Comparison of ENCODE assay signal across 9 cellular contexts in the genomic region with DNA sequence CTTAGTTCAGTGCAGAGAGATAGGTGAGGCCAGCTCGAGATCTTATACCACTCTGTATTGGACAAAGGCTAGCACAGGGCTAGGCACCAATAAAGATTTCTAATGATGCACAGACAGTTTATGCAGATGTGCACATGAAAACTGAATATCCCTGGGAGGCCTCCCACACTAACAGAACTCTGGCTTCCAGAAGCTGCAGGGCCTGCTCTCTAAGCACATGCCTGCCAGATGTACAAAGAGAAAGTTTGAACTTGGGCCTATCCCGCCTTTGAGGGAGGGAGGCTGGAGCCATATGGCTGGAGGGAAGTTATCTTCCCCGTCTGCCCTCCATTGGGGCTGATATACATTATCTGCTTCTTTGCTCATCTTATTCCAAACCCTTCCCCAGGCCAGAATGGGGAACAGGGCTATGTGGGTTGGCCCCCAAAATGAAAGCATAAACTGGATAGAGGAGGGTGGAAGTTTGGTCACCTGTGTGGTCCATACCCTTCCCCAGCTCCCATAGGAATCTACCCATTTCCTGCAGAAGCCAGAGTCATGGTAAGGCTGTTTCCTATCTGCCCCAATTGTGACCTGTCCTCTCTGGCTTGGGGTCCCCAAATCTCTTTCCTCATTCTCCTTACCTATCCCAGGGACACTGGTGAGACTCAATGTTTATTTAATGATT. TPM values are rescaled to one million over a fixed set of nuclear protein-coding genes. Genes with fewer than 3 reads are reported as not detected.
A peak's percentile ranks its signal among the peaks of the same experiment; 100 is the strongest.
DNase-seq lines count a peak whose midpoint lies in the region; ATAC-seq and TF ChIP-seq lines count a peak whose summit lies in the region.
"Had no signal": no experiment of that assay in that cellular context is flagged by ENCODE, and none has a peak within 500 bp of the region (broad histone marks: within the 10 kb centered on the region; RNA-seq: fewer than 3 reads in every experiment).

No MANE protein-coding gene starts in this region.

- H3K27ac ChIP-seq in heart left ventricle (peak overlapping the region; percentile 66 to 99 (median 84)), lung (ENCODE audit: low read depth in 1 of 2, low read length in 1 of 2) (peak overlapping the region; percentile 36 to 77), uterus (peak overlapping the region; percentile 25 to 44)

- DNase-seq in heart left ventricle = no peak
- DNase-seq in Right ventricle myocardium inferior (ENCODE audit: missing footprints) = no peak
- no peak for DNase-seq in lung (ENCODE audit: low spot score)
- DNase-seq in uterus = no peak

- intact Hi-C loops in heart left ventricle (cut with DNase I) = loop anchor here in 7 of 10 donors (2.0 to 10.0 kb wide), 5 partner anchors 23 to 71 kb away; a partner anchor contains a TSS
- intact Hi-C loops in Right ventricle myocardium inferior (cut with DNase I) = loop anchor here (2.0 kb wide), 1 partner anchor 23 kb away; no protein-coding TSS in a partner anchor
- intact Hi-C loops in uterus (cut with DNase I; ENCODE audit: low total_unique reads) = no loop called here

- H3K27me3 ChIP-seq in heart left ventricle (peaks cover 0 to 34% (median 0%) of the 10 kb centered on the region in 9 donors), lung (ENCODE audit: control insufficient read depth, insufficient read depth) (no peaks in the 10 kb centered on the region), uterus (no peaks in the 10 kb centered on the region)

- TF ChIP-seq POLR2A in heart left ventricle (IDR thresholded peaks at IDR 0.05) = no peak
- TF ChIP-seq POLR2A in uterus (IDR thresholded peaks at IDR 0.05) = no peak

- H3K4me1 Mint-ChIP-seq in brain = peaks cover 48% of the 10 kb centered on the region

- H3K27ac Mint-ChIP-seq in brain = peak overlapping the region in 2 of 5 experiments; percentile 52 to 77

- TF ChIP-seq CTCF in heart left ventricle (IDR thresholded peaks at IDR 0.05) = no peak
- no peak for TF ChIP-seq CTCF in brain (conservative IDR thresholded peaks at IDR 0.05)
- TF ChIP-seq CTCF in lung (IDR thresholded peaks at IDR 0.05; ENCODE audit: control extremely low read depth, extremely low read depth) = no peak
- TF ChIP-seq CTCF in uterus (IDR thresholded peaks at IDR 0.05) = no peak

- 62 to 75% (median 69%) methylated on average over 3 of the region's 3 CpGs for WGBS in heart left ventricle, 4 donors
- 86 to 89% methylated on average over 3 of the region's 3 CpGs for WGBS in lung, 2 donors

- H3K9me3 Mint-ChIP-seq in brain = peaks cover 0 to 5% (median 0%) of the 10 kb centered on the region in 5 experiments

- H3K4me3 Mint-ChIP-seq in brain = peak overlapping the region; percentile 83 to 91 (median 88)

- peaks cover 88% of the 10 kb centered on the region for H3K27me3 Mint-ChIP-seq in brain

- no peak for ATAC-seq in heart left ventricle
- ATAC-seq in Right ventricle myocardium inferior = no peak
- ATAC-seq in lung (ENCODE audit: insufficient read depth, low FRiP score) = no peak
- no peak for ATAC-seq in HG02938 (IDR thresholded peaks at IDR 0.05; ENCODE audit: unreplicated experiment)
- no peak for ATAC-seq in HG03175 (IDR thresholded peaks at IDR 0.05; ENCODE audit: unreplicated experiment)
- ATAC-seq in HG03378 (IDR thresholded peaks at IDR 0.05; ENCODE audit: unreplicated experiment) = no peak

- no peaks in the 10 kb centered on the region for H3K36me3 Mint-ChIP-seq in brain

- no peaks in the 10 kb centered on the region for H3K9me3 ChIP-seq in heart left ventricle
- H3K9me3 ChIP-seq in lung (ENCODE audit: control insufficient read depth in 2 of 2, insufficient read depth in 1 of 2, low read length in 1 of 2) = no peaks in the 10 kb centered on the region
- no peaks in the 10 kb centered on the region for H3K9me3 ChIP-seq in uterus
- H3K9me3 ChIP-seq: mucosa of descending colon had no signal

- H3K36me3 ChIP-seq in heart left ventricle (no peaks in the 10 kb centered on the region), lung (ENCODE audit: control insufficient read depth in 2 of 2, insufficient read depth in 2 of 2, low read length in 2 of 2) (no peaks in the 10 kb centered on the region), uterus (no peaks in the 10 kb centered on the region)

- H3K4me1 ChIP-seq in heart left ventricle = peaks cover 0 to 69% (median 49%) of the 10 kb centered on the region in 12 donors
- H3K4me1 ChIP-seq in lung (ENCODE audit: control insufficient read depth in 2 of 2, insufficient read depth in 2 of 2, low read length in 2 of 2) = peaks cover 2 to 24% of the 10 kb centered on the region in 2 donors
- peaks cover 0 to 16% of the 10 kb centered on the region in 2 donors for H3K4me1 ChIP-seq in uterus

- H3K4me3 ChIP-seq in heart left ventricle (peak overlapping the region in 10 of 12 donors; percentile 48 to 66 (median 59)), lung (no peak overlapping the region), uterus (no peak overlapping the region)
- H3K4me3 ChIP-seq: mucosa of descending colon had no signal

RNA-seq across cellular contexts. Expression of a gene that starts 3.8 kb away (rescaled TPM):
- total RNA-seq in heart left ventricle = 10 to 100 TPM in 2 of 9 donors, 1 to 10 TPM in 7; 1.9 to 11.1 (median 6.1) TPM
- 10 to 100 TPM in 1 of 2 donors, 1 to 10 TPM in 1; 10.0 to 10.6 TPM for polyA plus RNA-seq in heart left ventricle
- total RNA-seq in Right ventricle myocardium inferior = 4.8 TPM
- polyA plus RNA-seq in brain (ENCODE audit: insufficient read depth, low read depth, low replicate concordance) = 5.0 TPM
- 10 to 100 TPM in 1 of 2 donors, 1 to 10 TPM in 1; 8.2 to 12.1 TPM for total RNA-seq in lung
- 1 to 10 TPM; 4.1 to 6.5 TPM for polyA plus RNA-seq in lung
- 10 to 100 TPM in 1 of 4 donors, 1 to 10 TPM in 1, under 1 TPM in 1, not detected in 1; 0.26 to 34.6 (median 6.3) TPM for total RNA-seq in uterus

RNA-seq across cellular contexts. Expression of a gene that starts 34.6 kb away (rescaled TPM):
- total RNA-seq in heart left ventricle (10 to 100 TPM; 12.1 to 37.4 (median 17.8) TPM), Right ventricle myocardium inferior (14.1 TPM), lung (10 to 100 TPM; 39.0 to 95.8 TPM), uterus (100 to 1,000 TPM in 1 of 4 donors, 10 to 100 TPM in 3; 34.6 to 161 (median 58.1) TPM)
- polyA plus RNA-seq in heart left ventricle (10 to 100 TPM; 11.7 to 23.5 TPM), brain (ENCODE audit: insufficient read depth, low read depth, low replicate concordance) (25.9 TPM), lung (10 to 100 TPM; 36.4 to 40.2 TPM)

RNA-seq across cellular contexts. Expression of a gene that starts 34.7 kb away (rescaled TPM):
- total RNA-seq in heart left ventricle = under 1 TPM in 8 of 9 donors, not detected in 1; 0.09 to 0.97 (median 0.35) TPM
- under 1 TPM; 0.15 to 0.27 TPM for polyA plus RNA-seq in heart left ventricle
- total RNA-seq in Right ventricle myocardium inferior = 0.22 TPM
- 8.2 TPM for polyA plus RNA-seq in brain (ENCODE audit: insufficient read depth, low read depth, low replicate concordance)
- 1 to 10 TPM in 1 of 2 donors, under 1 TPM in 1; 0.09 to 1.3 TPM for total RNA-seq in lung
- polyA plus RNA-seq in lung = under 1 TPM; 0.27 to 0.83 TPM
- total RNA-seq in uterus = 1 to 10 TPM in 1 of 4 donors, under 1 TPM in 2, not detected in 1; under 0.01 to 1.3 (median 0.61) TPM

Comparison
In these comparisons a context has a peak if more than half of its experiments do, and no peak if none do; other contexts are left out.
1. H3K4me3 ChIP-seq: peak in heart left ventricle (10 of 12); none in lung (single experiment) and uterus (0 of 2).
2. Peak in every context shown above with its lines, with median percentiles within 50 percentile points of each other: H3K27ac ChIP-seq.